ENCODE assay signal across 1 cellular context in genomic region chr17:41823580-41823979, GRCh38.
TF ChIP-seq lines count a peak whose summit lies in the region.

No MANE protein-coding gene starts in this region.

TF ChIP-seq in HEK293, 187 proteins besides CTCF, POLR2A, EP300 and RAD21:
- peak; percentile 56; the same call in 1 of the 2 replicates for TF ChIP-seq SCRT2 (tag by site-specific recombination; IDR thresholded peaks at IDR 0.05)
- TF ChIP-seq ZNF112 (tag by site-specific recombination; IDR thresholded peaks at IDR 0.05) = no peak
